ENCODE assay signal across 1 cellular context in the genomic region with DNA sequence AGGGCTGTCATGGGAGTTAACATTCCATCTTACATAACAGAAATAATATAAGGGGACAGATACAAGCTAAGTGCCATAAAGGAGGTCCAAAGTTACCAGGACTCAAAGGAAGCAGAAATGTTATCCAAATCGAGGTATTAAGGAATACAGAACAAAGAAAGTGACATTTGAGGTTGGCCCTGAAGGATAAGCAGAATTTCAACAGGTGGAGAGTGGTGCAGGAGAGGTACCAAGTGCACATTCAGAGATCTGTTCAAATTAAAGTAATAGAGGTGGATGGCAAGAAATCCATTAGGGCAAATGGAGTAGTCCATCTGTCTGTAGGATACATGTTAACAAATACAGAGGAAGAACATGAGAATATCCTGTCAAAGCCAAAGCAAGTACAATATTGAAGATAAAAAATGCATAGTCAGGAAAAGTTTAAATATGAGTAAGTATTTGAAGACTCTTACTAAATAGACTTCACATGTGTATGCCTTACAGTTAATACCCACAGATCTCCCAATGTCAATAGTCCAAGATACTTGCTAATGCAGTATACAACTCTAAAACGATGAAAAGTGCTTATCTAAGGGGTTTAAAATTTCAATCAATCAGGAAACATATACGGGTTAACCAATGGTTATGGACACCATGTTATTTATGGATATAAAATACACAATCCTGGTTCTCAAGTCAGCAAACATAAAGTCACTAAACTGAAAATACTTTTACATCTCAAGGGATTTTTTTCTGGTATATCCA.
A peak's percentile ranks its signal among the peaks of the same experiment; 100 is the strongest.
TF ChIP-seq lines count a peak whose summit lies in the region.

No MANE protein-coding gene starts in this region.

TF ChIP-seq in HepG2, 621 proteins besides CTCF, POLR2A, EP300 and RAD21:
- no peak for TF ChIP-seq ZNF75D (CRISPR knock-in tag; IDR thresholded peaks at IDR 0.05; ENCODE audit: borderline replicate concordance)
- no peak; the same call in 1 of the 2 replicates for TF ChIP-seq RBFOX2 (IDR thresholded peaks at IDR 0.05; ENCODE audit: low read depth, low read length)
- TF ChIP-seq, protein P1, sequence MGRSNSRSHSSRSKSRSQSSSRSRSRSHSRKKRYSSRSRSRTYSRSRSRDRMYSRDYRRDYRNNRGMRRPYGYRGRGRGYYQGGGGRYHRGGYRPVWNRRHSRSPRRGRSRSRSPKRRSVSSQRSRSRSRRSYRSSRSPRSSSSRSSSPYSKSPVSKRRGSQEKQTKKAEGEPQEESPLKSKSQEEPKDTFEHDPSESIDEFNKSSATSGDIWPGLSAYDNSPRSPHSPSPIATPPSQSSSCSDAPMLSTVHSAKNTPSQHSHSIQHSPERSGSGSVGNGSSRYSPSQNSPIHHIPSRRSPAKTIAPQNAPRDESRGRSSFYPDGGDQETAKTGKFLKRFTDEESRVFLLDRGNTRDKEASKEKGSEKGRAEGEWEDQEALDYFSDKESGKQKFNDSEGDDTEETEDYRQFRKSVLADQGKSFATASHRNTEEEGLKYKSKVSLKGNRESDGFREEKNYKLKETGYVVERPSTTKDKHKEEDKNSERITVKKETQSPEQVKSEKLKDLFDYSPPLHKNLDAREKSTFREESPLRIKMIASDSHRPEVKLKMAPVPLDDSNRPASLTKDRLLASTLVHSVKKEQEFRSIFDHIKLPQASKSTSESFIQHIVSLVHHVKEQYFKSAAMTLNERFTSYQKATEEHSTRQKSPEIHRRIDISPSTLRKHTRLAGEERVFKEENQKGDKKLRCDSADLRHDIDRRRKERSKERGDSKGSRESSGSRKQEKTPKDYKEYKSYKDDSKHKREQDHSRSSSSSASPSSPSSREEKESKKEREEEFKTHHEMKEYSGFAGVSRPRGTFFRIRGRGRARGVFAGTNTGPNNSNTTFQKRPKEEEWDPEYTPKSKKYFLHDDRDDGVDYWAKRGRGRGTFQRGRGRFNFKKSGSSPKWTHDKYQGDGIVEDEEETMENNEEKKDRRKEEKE (IDR thresholded peaks at IDR 0.05): no peak
- no peak for TF ChIP-seq ZNF292 (CRISPR knock-in tag; IDR thresholded peaks at IDR 0.05; ENCODE audit: borderline replicate concordance, low read depth)
- no peak for TF ChIP-seq EHMT2 (IDR thresholded peaks at IDR 0.05; ENCODE audit: borderline replicate concordance, low read depth, low read length)
- TF ChIP-seq PRDM4 (CRISPR knock-in tag; IDR thresholded peaks at IDR 0.05; ENCODE audit: borderline replicate concordance): no peak
- no peak for TF ChIP-seq ZFP36L1 (CRISPR knock-in tag; IDR thresholded peaks at IDR 0.05)
- peak; percentile 69 for TF ChIP-seq MAFF (IDR thresholded peaks at IDR 0.05; ENCODE audit: low read depth, low read length)
- no peak for TF ChIP-seq ZBTB7B (CRISPR knock-in tag; IDR thresholded peaks at IDR 0.05)
- no peak for TF ChIP-seq ZSCAN22 (CRISPR knock-in tag; IDR thresholded peaks at IDR 0.05)
- TF ChIP-seq FOXO4 (CRISPR knock-in tag; conservative IDR thresholded peaks at IDR 0.05): no peak
- no peak for TF ChIP-seq BORCS8-MEF2B (CRISPR knock-in tag; IDR thresholded peaks at IDR 0.05)
- TF ChIP-seq MAFK (conservative IDR thresholded peaks at IDR 0.05 in 1 of 2, IDR thresholded peaks at IDR 0.05 in 1 of 2; ENCODE audit: low read length in 2 of 2): peak; percentile 53 to 75; a peak in 3 of 4 replicates
- no peak for TF ChIP-seq XBP1 (CRISPR knock-in tag; IDR thresholded peaks at IDR 0.05)
